ENCODE assay signal across 29 cellular contexts in genomic region chr11:133679896-133680295, GRCh38.
"Had no signal": no experiment of that assay in that cellular context is flagged by ENCODE, and none has a peak within 500 bp of the region (broad histone marks: within the 10 kb centered on the region; RNA-seq: fewer than 3 reads in every experiment).

No MANE protein-coding gene starts in this region.

- H3K4me3 Mint-ChIP-seq: stimulated activated effector memory CD8-positive, alpha-beta T cell treated with anti-CD3 and anti-CD28 coated beads, Interleukin-12 subunit alpha, Interleukin-12 subunit beta, amount 100 ng/mL, for 72 hours; stimulated activated memory B cell treated with anti-CD40 and anti-IgM and Interleukin-4, amounts not matched to agents 10 μg/mL and 1 μg/mL and 100 μg/mL, for 72 hours; stimulated activated naive B cell treated with anti-CD40 and anti-IgM and Interleukin-4, amounts not matched to agents 10 μg/mL and 1 μg/mL and 100 μg/mL, for 72 hours; stimulated activated naive CD8-positive, alpha-beta T cell treated with anti-CD3 and anti-CD28 coated beads, Interleukin-15, amount 100 ng/mL, for 72 hours; stimulated activated naive CD8-positive, alpha-beta T cell treated with anti-CD3 and anti-CD28 coated beads, Interleukin-15, Interleukin-2, amounts not matched to agents 100 ng/mL and 50 ng/mL, for 24 hours; type B pancreatic cell had no signal

- H3K27ac Mint-ChIP-seq: stimulated activated effector memory CD8-positive, alpha-beta T cell treated with anti-CD3 and anti-CD28 coated beads, Interleukin-12 subunit alpha, Interleukin-12 subunit beta, amount 100 ng/mL, for 72 hours; stimulated activated memory B cell treated with anti-CD40 and anti-IgM and Interleukin-4, amounts not matched to agents 10 μg/mL and 1 μg/mL and 100 μg/mL, for 72 hours; stimulated activated naive B cell treated with anti-CD40 and anti-IgM and Interleukin-4, amounts not matched to agents 10 μg/mL and 1 μg/mL and 100 μg/mL, for 72 hours; stimulated activated naive CD8-positive, alpha-beta T cell treated with anti-CD3 and anti-CD28 coated beads, Interleukin-15, amount 100 ng/mL, for 72 hours; stimulated activated naive CD8-positive, alpha-beta T cell treated with anti-CD3 and anti-CD28 coated beads, Interleukin-15, Interleukin-2, amounts not matched to agents 100 ng/mL and 50 ng/mL, for 24 hours; type B pancreatic cell had no signal

- H3K4me1 ChIP-seq: stomach, suprapubic skin, testis, thyroid gland, tibial artery, tibial nerve, transverse colon, upper lobe of left lung, upper lobe of right lung, uterus, vagina had no signal

- H3K36me3 Mint-ChIP-seq: stimulated activated effector memory CD8-positive, alpha-beta T cell treated with anti-CD3 and anti-CD28 coated beads, Interleukin-12 subunit alpha, Interleukin-12 subunit beta, amount 100 ng/mL, for 72 hours; stimulated activated memory B cell treated with anti-CD40 and anti-IgM and Interleukin-4, amounts not matched to agents 10 μg/mL and 1 μg/mL and 100 μg/mL, for 72 hours; stimulated activated naive B cell treated with anti-CD40 and anti-IgM and Interleukin-4, amounts not matched to agents 10 μg/mL and 1 μg/mL and 100 μg/mL, for 72 hours; type B pancreatic cell had no signal

- DNase-seq: stimulated activated CD4-positive, alpha-beta T cell treated with anti-CD3 and anti-CD28 coated beads, Interleukin-2, amount 100 ng/mL, for 48 hours; stimulated activated CD4-positive, alpha-beta T cell treated with anti-CD3 and anti-CD28 coated beads, Interleukin-4, amount 100 ng/mL, for 1 hour; stimulated activated CD4-positive, alpha-beta T cell treated with anti-CD3 and anti-CD28 coated beads, Interleukin-4, amount 100 ng/mL, for 24 hours; stimulated activated CD4-positive, alpha-beta T cell treated with anti-CD3 and anti-CD28 coated beads, Interleukin-4, amount 100 ng/mL, for 4 hours; stimulated activated CD8-positive, alpha-beta memory T cell treated with anti-CD3 and anti-CD28 coated beads, Interleukin-4, amount 100 ng/mL, for 48 hours; stimulated activated naive B cell treated with anti-CD40 and anti-IgM and Interleukin-4, amounts not matched to agents 10 μg/mL and 1 μg/mL and 100 μg/mL, for 72 hours; stimulated activated naive CD4-positive, alpha-beta T cell; stimulated activated naive CD4-positive, alpha-beta T cell treated with Interleukin-2 at 50 U/mL for 16 hours; stimulated activated naive CD8-positive, alpha-beta T cell treated with anti-CD3 and anti-CD28 coated beads, Interleukin-15, amount 100 ng/mL, for 72 hours; stimulated activated naive CD8-positive, alpha-beta T cell treated with anti-CD3 and anti-CD28 coated beads, Interleukin-15, Interleukin-2, amounts not matched to agents 100 U/mL and 50 U/mL, for 24 hours; stomach; substantia nigra; testis; thyroid gland; tibial artery; transverse colon; trophoblast cell; upper lobe of left lung; upper lobe of right lung; uterus had no signal

- FAIRE-seq: urothelium cell line had no signal

- H3K4me3 ChIP-seq: stomach, suprapubic skin, testis, thoracic aorta, thyroid gland, tibial artery, tibial nerve, transverse colon, upper lobe of left lung, upper lobe of right lung, uterus, vagina had no signal

- H3K4me1 Mint-ChIP-seq: stimulated activated effector memory CD8-positive, alpha-beta T cell treated with anti-CD3 and anti-CD28 coated beads, Interleukin-12 subunit alpha, Interleukin-12 subunit beta, amount 100 ng/mL, for 72 hours; stimulated activated memory B cell treated with anti-CD40 and anti-IgM and Interleukin-4, amounts not matched to agents 10 μg/mL and 1 μg/mL and 100 μg/mL, for 72 hours; stimulated activated naive B cell treated with anti-CD40 and anti-IgM and Interleukin-4, amounts not matched to agents 10 μg/mL and 1 μg/mL and 100 μg/mL, for 72 hours; stimulated activated naive CD8-positive, alpha-beta T cell treated with anti-CD3 and anti-CD28 coated beads, Interleukin-15, amount 100 ng/mL, for 72 hours had no signal

- H3K36me3 ChIP-seq: stomach, suprapubic skin, thoracic aorta, thyroid gland, tibial artery, tibial nerve, transverse colon, upper lobe of left lung, upper lobe of right lung, uterus, vagina had no signal

- H3K9me3 ChIP-seq: stomach, suprapubic skin, testis, thoracic aorta, thyroid gland, tibial artery, tibial nerve, transverse colon, upper lobe of left lung, upper lobe of right lung, uterus, vagina had no signal

- H3K27me3 ChIP-seq: testis, thyroid gland, tibial nerve, upper lobe of left lung, uterus, vagina had no signal

- H3K27ac ChIP-seq: stomach, suprapubic skin, testis, thoracic aorta, thyroid gland, tibial artery, tibial nerve, transverse colon, upper lobe of left lung, upper lobe of right lung, uterus, vagina had no signal

- ATAC-seq: stimulated activated effector memory CD8-positive, alpha-beta T cell treated with anti-CD3 and anti-CD28 coated beads, Interleukin-12 subunit alpha, Interleukin-12 subunit beta, amount 100 ng/mL, for 72 hours; stimulated activated memory B cell treated with anti-CD40 and anti-IgM and Interleukin-4, amounts not matched to agents 10 μg/mL and 1 μg/mL and 100 μg/mL, for 72 hours; stimulated activated naive B cell treated with anti-CD40 and anti-IgM and Interleukin-4, amounts not matched to agents 10 μg/mL and 1 μg/mL and 100 μg/mL, for 72 hours; stimulated activated naive CD8-positive, alpha-beta T cell treated with anti-CD3 and anti-CD28 coated beads, Interleukin-15, amount 100 ng/mL, for 72 hours; stimulated activated naive CD8-positive, alpha-beta T cell treated with anti-CD3 and anti-CD28 coated beads, Interleukin-15, Interleukin-2, amounts not matched to agents 100 U/mL and 50 U/mL, for 24 hours; upper lobe of right lung had no signal

- H3K9me3 Mint-ChIP-seq: stimulated activated naive CD8-positive, alpha-beta T cell treated with anti-CD3 and anti-CD28 coated beads, Interleukin-15, amount 100 ng/mL, for 72 hours; type B pancreatic cell had no signal
